ENCODE assay signal across 1 cellular context in genomic region chr2:120930236-120930635, GRCh38.
TF ChIP-seq lines count a peak whose summit lies in the region.

No MANE protein-coding gene starts in this region.

TF ChIP-seq in H1, 55 proteins besides CTCF, POLR2A, EP300 and RAD21 (continued from another document):
- TF ChIP-seq, protein P1, sequence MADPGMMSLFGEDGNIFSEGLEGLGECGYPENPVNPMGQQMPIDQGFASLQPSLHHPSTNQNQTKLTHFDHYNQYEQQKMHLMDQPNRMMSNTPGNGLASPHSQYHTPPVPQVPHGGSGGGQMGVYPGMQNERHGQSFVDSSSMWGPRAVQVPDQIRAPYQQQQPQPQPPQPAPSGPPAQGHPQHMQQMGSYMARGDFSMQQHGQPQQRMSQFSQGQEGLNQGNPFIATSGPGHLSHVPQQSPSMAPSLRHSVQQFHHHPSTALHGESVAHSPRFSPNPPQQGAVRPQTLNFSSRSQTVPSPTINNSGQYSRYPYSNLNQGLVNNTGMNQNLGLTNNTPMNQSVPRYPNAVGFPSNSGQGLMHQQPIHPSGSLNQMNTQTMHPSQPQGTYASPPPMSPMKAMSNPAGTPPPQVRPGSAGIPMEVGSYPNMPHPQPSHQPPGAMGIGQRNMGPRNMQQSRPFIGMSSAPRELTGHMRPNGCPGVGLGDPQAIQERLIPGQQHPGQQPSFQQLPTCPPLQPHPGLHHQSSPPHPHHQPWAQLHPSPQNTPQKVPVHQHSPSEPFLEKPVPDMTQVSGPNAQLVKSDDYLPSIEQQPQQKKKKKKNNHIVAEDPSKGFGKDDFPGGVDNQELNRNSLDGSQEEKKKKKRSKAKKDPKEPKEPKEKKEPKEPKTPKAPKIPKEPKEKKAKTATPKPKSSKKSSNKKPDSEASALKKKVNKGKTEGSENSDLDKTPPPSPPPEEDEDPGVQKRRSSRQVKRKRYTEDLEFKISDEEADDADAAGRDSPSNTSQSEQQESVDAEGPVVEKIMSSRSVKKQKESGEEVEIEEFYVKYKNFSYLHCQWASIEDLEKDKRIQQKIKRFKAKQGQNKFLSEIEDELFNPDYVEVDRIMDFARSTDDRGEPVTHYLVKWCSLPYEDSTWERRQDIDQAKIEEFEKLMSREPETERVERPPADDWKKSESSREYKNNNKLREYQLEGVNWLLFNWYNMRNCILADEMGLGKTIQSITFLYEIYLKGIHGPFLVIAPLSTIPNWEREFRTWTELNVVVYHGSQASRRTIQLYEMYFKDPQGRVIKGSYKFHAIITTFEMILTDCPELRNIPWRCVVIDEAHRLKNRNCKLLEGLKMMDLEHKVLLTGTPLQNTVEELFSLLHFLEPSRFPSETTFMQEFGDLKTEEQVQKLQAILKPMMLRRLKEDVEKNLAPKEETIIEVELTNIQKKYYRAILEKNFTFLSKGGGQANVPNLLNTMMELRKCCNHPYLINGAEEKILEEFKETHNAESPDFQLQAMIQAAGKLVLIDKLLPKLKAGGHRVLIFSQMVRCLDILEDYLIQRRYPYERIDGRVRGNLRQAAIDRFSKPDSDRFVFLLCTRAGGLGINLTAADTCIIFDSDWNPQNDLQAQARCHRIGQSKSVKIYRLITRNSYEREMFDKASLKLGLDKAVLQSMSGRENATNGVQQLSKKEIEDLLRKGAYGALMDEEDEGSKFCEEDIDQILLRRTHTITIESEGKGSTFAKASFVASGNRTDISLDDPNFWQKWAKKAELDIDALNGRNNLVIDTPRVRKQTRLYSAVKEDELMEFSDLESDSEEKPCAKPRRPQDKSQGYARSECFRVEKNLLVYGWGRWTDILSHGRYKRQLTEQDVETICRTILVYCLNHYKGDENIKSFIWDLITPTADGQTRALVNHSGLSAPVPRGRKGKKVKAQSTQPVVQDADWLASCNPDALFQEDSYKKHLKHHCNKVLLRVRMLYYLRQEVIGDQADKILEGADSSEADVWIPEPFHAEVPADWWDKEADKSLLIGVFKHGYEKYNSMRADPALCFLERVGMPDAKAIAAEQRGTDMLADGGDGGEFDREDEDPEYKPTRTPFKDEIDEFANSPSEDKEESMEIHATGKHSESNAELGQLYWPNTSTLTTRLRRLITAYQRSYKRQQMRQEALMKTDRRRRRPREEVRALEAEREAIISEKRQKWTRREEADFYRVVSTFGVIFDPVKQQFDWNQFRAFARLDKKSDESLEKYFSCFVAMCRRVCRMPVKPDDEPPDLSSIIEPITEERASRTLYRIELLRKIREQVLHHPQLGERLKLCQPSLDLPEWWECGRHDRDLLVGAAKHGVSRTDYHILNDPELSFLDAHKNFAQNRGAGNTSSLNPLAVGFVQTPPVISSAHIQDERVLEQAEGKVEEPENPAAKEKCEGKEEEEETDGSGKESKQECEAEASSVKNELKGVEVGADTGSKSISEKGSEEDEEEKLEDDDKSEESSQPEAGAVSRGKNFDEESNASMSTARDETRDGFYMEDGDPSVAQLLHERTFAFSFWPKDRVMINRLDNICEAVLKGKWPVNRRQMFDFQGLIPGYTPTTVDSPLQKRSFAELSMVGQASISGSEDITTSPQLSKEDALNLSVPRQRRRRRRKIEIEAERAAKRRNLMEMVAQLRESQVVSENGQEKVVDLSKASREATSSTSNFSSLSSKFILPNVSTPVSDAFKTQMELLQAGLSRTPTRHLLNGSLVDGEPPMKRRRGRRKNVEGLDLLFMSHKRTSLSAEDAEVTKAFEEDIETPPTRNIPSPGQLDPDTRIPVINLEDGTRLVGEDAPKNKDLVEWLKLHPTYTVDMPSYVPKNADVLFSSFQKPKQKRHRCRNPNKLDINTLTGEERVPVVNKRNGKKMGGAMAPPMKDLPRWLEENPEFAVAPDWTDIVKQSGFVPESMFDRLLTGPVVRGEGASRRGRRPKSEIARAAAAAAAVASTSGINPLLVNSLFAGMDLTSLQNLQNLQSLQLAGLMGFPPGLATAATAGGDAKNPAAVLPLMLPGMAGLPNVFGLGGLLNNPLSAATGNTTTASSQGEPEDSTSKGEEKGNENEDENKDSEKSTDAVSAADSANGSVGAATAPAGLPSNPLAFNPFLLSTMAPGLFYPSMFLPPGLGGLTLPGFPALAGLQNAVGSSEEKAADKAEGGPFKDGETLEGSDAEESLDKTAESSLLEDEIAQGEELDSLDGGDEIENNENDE (IDR thresholded peaks at IDR 0.05; ENCODE audit: insufficient replicate concordance, low read length) = no peak
- no peak for TF ChIP-seq CBX5 (IDR thresholded peaks at IDR 0.05; ENCODE audit: low read depth, low read length)
- no peak for TF ChIP-seq YY1 (IDR thresholded peaks at IDR 0.05; ENCODE audit: low read depth, low read length)
